In the genomic region with DNA sequence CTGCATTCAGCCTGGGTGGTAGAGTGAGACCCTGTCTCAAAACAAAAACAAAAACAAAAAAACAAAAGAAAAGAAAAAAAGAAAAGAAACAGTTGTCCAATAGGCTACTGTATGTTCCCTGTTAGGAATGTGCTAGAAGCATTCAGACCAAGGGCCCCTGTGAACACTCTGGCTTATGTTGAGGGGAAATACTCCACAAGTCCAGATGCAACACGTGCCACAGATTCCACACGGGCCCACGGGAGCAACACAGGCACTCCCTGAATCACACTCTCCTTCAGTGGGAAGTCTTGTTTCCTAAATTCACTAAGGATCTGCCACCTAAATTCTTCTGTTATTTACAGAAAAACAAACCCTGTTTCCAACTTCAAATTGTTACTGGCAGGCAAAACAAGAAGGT, we compare ENCODE assay signal across 4 cellular contexts.
"Had no signal": no experiment of that assay in that cellular context is flagged by ENCODE, and none has a peak within 500 bp of the region (broad histone marks: within the 10 kb centered on the region; RNA-seq: fewer than 3 reads in every experiment).

No MANE protein-coding gene starts in this region.

- DNase-seq: H9, HCEC 1CT, IMR-90 had no signal

- H3K27ac Mint-ChIP-seq: GM23338 had no signal

- H3K4me3 Mint-ChIP-seq: GM23338, H9 had no signal

- H3K9me3 Mint-ChIP-seq: H9 had no signal
